Comparison of ENCODE assay signal across 17 cellular contexts in the genomic region with DNA sequence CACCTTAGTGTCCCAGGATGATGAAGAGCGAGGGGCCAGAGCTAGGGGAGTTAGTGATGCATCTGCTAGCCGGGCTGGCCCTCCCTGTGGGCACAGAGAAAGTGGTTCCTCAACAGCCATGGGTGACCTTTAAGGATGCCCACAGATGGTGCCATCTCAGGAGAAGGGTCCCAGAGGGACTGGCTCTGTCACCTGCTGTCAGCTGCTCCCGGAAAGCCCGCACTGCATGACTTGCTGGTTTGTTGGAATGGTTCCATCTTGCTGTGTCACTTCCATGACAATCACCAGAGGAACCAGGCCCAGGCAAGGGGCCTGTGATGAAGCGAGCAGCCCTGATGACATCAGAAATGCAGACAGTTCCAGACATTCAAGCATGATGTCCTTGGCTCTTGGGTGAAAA.
"Had no signal": no experiment of that assay in that cellular context is flagged by ENCODE, and none has a peak within 500 bp of the region (broad histone marks: within the 10 kb centered on the region; RNA-seq: fewer than 3 reads in every experiment).

No MANE protein-coding gene starts in this region.

- H3K4me1 Mint-ChIP-seq: neural crest cell; stimulated activated naive CD8-positive, alpha-beta T cell treated with anti-CD3 and anti-CD28 coated beads, Interleukin-15, amount 100 ng/mL, for 72 hours had no signal

- H3K4me3 ChIP-seq: colonic mucosa, esophagus muscularis mucosa, gastrocnemius medialis, heart right ventricle, right atrium auricular region, testis, tibial nerve had no signal

- DNase-seq: colonic mucosa; effector CD8-positive, alpha-beta T cell; gastrocnemius medialis; heart right ventricle; kidney glomerular epithelial cell; mesendoderm; naive thymus-derived CD8-positive, alpha-beta T cell; small intestine; stimulated activated CD4-positive, alpha-beta T cell treated with anti-CD3 and anti-CD28 coated beads, Interleukin-4, amount 100 ng/mL, for 24 hours; stimulated activated naive B cell treated with anti-CD40 and anti-IgM and Interleukin-4, amounts not matched to agents 10 μg/mL and 1 μg/mL and 100 μg/mL, for 72 hours; stimulated activated naive CD8-positive, alpha-beta T cell treated with anti-CD3 and anti-CD28 coated beads, Interleukin-15, amount 100 ng/mL, for 72 hours; testis had no signal

- H3K9me3 Mint-ChIP-seq: naive thymus-derived CD8-positive, alpha-beta T cell; neural crest cell; stimulated activated naive B cell treated with anti-CD40 and anti-IgM and Interleukin-4, amounts not matched to agents 10 μg/mL and 1 μg/mL and 100 μg/mL, for 72 hours; stimulated activated naive CD8-positive, alpha-beta T cell treated with anti-CD3 and anti-CD28 coated beads, Interleukin-15, amount 100 ng/mL, for 72 hours had no signal

- H3K27ac ChIP-seq: colonic mucosa, epithelial cell of prostate, esophagus muscularis mucosa, gastrocnemius medialis, heart right ventricle, right atrium auricular region, testis, tibial nerve had no signal

- H3K36me3 Mint-ChIP-seq: naive thymus-derived CD8-positive, alpha-beta T cell; stimulated activated naive B cell treated with anti-CD40 and anti-IgM and Interleukin-4, amounts not matched to agents 10 μg/mL and 1 μg/mL and 100 μg/mL, for 72 hours had no signal

- ATAC-seq: gastrocnemius medialis; heart right ventricle; naive thymus-derived CD8-positive, alpha-beta T cell; stimulated activated naive B cell treated with anti-CD40 and anti-IgM and Interleukin-4, amounts not matched to agents 10 μg/mL and 1 μg/mL and 100 μg/mL, for 72 hours; stimulated activated naive CD8-positive, alpha-beta T cell treated with anti-CD3 and anti-CD28 coated beads, Interleukin-15, amount 100 ng/mL, for 72 hours had no signal

- H3K27me3 ChIP-seq: colonic mucosa, right atrium auricular region, testis had no signal

- H3K36me3 ChIP-seq: colonic mucosa, esophagus muscularis mucosa, gastrocnemius medialis, heart right ventricle, right atrium auricular region, tibial nerve had no signal

- H3K4me1 ChIP-seq: colonic mucosa, esophagus muscularis mucosa, gastrocnemius medialis, heart right ventricle, right atrium auricular region, testis, tibial nerve had no signal

- H3K27ac Mint-ChIP-seq: naive thymus-derived CD8-positive, alpha-beta T cell; stimulated activated naive B cell treated with anti-CD40 and anti-IgM and Interleukin-4, amounts not matched to agents 10 μg/mL and 1 μg/mL and 100 μg/mL, for 72 hours; stimulated activated naive CD8-positive, alpha-beta T cell treated with anti-CD3 and anti-CD28 coated beads, Interleukin-15, amount 100 ng/mL, for 72 hours had no signal

- H3K9me3 ChIP-seq: colonic mucosa, esophagus muscularis mucosa, gastrocnemius medialis, right atrium auricular region, testis, tibial nerve had no signal

- H3K4me3 Mint-ChIP-seq: naive thymus-derived CD8-positive, alpha-beta T cell; neural crest cell; stimulated activated naive B cell treated with anti-CD40 and anti-IgM and Interleukin-4, amounts not matched to agents 10 μg/mL and 1 μg/mL and 100 μg/mL, for 72 hours; stimulated activated naive CD8-positive, alpha-beta T cell treated with anti-CD3 and anti-CD28 coated beads, Interleukin-15, amount 100 ng/mL, for 72 hours had no signal
